In genomic region chr12:4302881-4303280, GRCh38 we compare ENCODE assay signal across 1 cellular context.
TF ChIP-seq lines count a peak whose summit lies in the region.

No MANE protein-coding gene starts in this region.

TF ChIP-seq in HepG2, 621 proteins besides CTCF, POLR2A, EP300 and RAD21 (continued from another document and continues in another):
- TF ChIP-seq TFE3 (CRISPR knock-in tag; IDR thresholded peaks at IDR 0.05) (no peak), JARID2 (CRISPR knock-in tag; IDR thresholded peaks at IDR 0.05; ENCODE audit: insufficient replicate concordance) (no peak), ZMYM3 (CRISPR knock-in tag; IDR thresholded peaks at IDR 0.05) (no peak), ZNF552 (CRISPR knock-in tag; IDR thresholded peaks at IDR 0.05; ENCODE audit: borderline replicate concordance) (no peak), ZNF318 (CRISPR knock-in tag; IDR thresholded peaks at IDR 0.05) (no peak), ZBTB26 (CRISPR knock-in tag; IDR thresholded peaks at IDR 0.05; ENCODE audit: borderline replicate concordance) (no peak), SRF (IDR thresholded peaks at IDR 0.05; ENCODE audit: low read depth, low read length) (0 out of 2 replicates have a peak, but pooled peaks have one; percentile 20), ARNTL (CRISPR knock-in tag; IDR thresholded peaks at IDR 0.05) (no peak), GLMP (CRISPR knock-in tag; IDR thresholded peaks at IDR 0.05; ENCODE audit: borderline replicate concordance) (no peak), ZFP91 (CRISPR knock-in tag; IDR thresholded peaks at IDR 0.05; ENCODE audit: borderline replicate concordance) (no peak), ZBTB7A (CRISPR knock-in tag; IDR thresholded peaks at IDR 0.05) (no peak), MAX (IDR thresholded peaks at IDR 0.05) (no peak), ZNF761 (CRISPR knock-in tag; conservative IDR thresholded peaks at IDR 0.05) (no peak), ZNF713 (CRISPR knock-in tag; IDR thresholded peaks at IDR 0.05) (no peak), HCFC1 (IDR thresholded peaks at IDR 0.05; ENCODE audit: low read depth, low read length) (no peak), KDM2A (CRISPR knock-in tag; IDR thresholded peaks at IDR 0.05; ENCODE audit: borderline replicate concordance, low read depth) (no peak), FOXA1 (IDR thresholded peaks at IDR 0.05) (no peak), FOXA1 (CRISPR knock-in tag; IDR thresholded peaks at IDR 0.05) (peak; percentile 53; the same call in 1 of the 2 replicates), PATZ1 (CRISPR knock-in tag; IDR thresholded peaks at IDR 0.05) (no peak), KIAA2018 (CRISPR knock-in tag; IDR thresholded peaks at IDR 0.05; ENCODE audit: borderline replicate concordance) (no peak), NFYC (CRISPR knock-in tag; IDR thresholded peaks at IDR 0.05) (no peak), GABPA (IDR thresholded peaks at IDR 0.05; ENCODE audit: low read depth, low read length) (no peak), GABPA (CRISPR knock-in tag; IDR thresholded peaks at IDR 0.05; ENCODE audit: low read depth) (no peak; the same call in 1 of the 2 replicates), KLF15 (CRISPR knock-in tag; IDR thresholded peaks at IDR 0.05; ENCODE audit: borderline replicate concordance) (no peak), MXI1 (IDR thresholded peaks at IDR 0.05; ENCODE audit: borderline replicate concordance, low read depth, low read length) (no peak), ZNF570 (CRISPR knock-in tag; IDR thresholded peaks at IDR 0.05; ENCODE audit: borderline replicate concordance) (no peak), ISL2 (CRISPR knock-in tag; IDR thresholded peaks at IDR 0.05) (no peak), ZFYVE20 (CRISPR knock-in tag; IDR thresholded peaks at IDR 0.05; ENCODE audit: borderline replicate concordance, low read depth) (no peak)
